23 cellular contexts compared by ENCODE assay signal in genomic region chr13:113036401-113036800, GRCh38.
"Had no signal": no experiment of that assay in that cellular context is flagged by ENCODE, and none has a peak within 500 bp of the region (broad histone marks: within the 10 kb centered on the region; RNA-seq: fewer than 3 reads in every experiment).

No MANE protein-coding gene starts in this region.

- H3K36me3 ChIP-seq: gastroesophageal sphincter, heart left ventricle, left lung, lower lobe of right lung had no signal

- H3K9me3 Mint-ChIP-seq: immature natural killer cell had no signal

- H3K4me1 ChIP-seq: foreskin keratinocyte, left lung, lower lobe of right lung had no signal

- H3K36me3 Mint-ChIP-seq: immature natural killer cell had no signal

- H3K27ac ChIP-seq: coronary artery, esophagus muscularis mucosa, foreskin keratinocyte, gastroesophageal sphincter, heart left ventricle, hepatocyte, left lung, lower lobe of right lung had no signal

- H3K4me3 Mint-ChIP-seq: immature natural killer cell, mesothelial cell of epicardium had no signal

- ATAC-seq: foreskin keratinocyte, gastroesophageal sphincter, heart left ventricle, left cardiac atrium, left lung, left ventricle myocardium superior, lower lobe of right lung, mucosa of descending colon had no signal

- H3K9me3 ChIP-seq: esophagus muscularis mucosa, gastroesophageal sphincter, left lung, lower lobe of right lung, mucosa of descending colon had no signal

- H3K4me1 Mint-ChIP-seq: immature natural killer cell had no signal

- FAIRE-seq: colon, endothelial cell of umbilical vein, frontal cortex had no signal

- DNase-seq: dermis blood vessel endothelial cell; effector CD4-positive, alpha-beta T cell; effector memory CD4-positive, alpha-beta T cell; foreskin keratinocyte; hypothalamus; immature natural killer cell; islet precursor cell; left cardiac atrium; left ventricle myocardium superior; lower lobe of right lung; mesenchymal stem cell; mucosa of descending colon had no signal

- H3K4me3 ChIP-seq: coronary artery, dorsolateral prefrontal cortex, esophagus muscularis mucosa, gastroesophageal sphincter, heart left ventricle, hepatocyte, left lung, lower lobe of right lung, mucosa of descending colon had no signal

- H3K27ac Mint-ChIP-seq: immature natural killer cell, mesothelial cell of epicardium had no signal
